15 cellular contexts compared by ENCODE assay signal in genomic region chr11:116724813-116725212, GRCh38. TPM values are rescaled to one million over a fixed set of nuclear protein-coding genes. Genes with fewer than 3 reads are reported as not detected.
A peak's percentile ranks its signal among the peaks of the same experiment; 100 is the strongest.
DNase-seq lines count a peak whose midpoint lies in the region; ATAC-seq and TF ChIP-seq lines count a peak whose summit lies in the region.
"Had no signal": no experiment of that assay in that cellular context is flagged by ENCODE, and none has a peak within 500 bp of the region (broad histone marks: within the 10 kb centered on the region; RNA-seq: fewer than 3 reads in every experiment).

No MANE protein-coding gene starts in this region.

- H3K9me3 Mint-ChIP-seq in activated CD8-positive, alpha-beta memory T cell treated with anti-CD3 and anti-CD28 coated beads, Interleukin-2, amount 10 ng/mL, durations not matched to agents 7 days and 5 days (ENCODE audit: low read depth) = no peaks in the 10 kb centered on the region
- H3K9me3 Mint-ChIP-seq: CD8-positive, alpha-beta T cell had no signal

- CTCF ChIA-PET in activated CD8-positive, alpha-beta memory T cell treated with anti-CD3 and anti-CD28 coated beads, Interleukin-2, amount 10 ng/mL, durations not matched to agents 7 days and 5 days (lab: Charles Lee) = no interaction called here

- H3K4me3 ChIP-seq in mesendoderm (ENCODE audit: low read length) = no peak overlapping the region
- H3K4me3 ChIP-seq in osteoblast (ENCODE audit: insufficient read depth, low read length) = no peak overlapping the region
- no peak overlapping the region for H3K4me3 ChIP-seq in coronary artery
- H3K4me3 ChIP-seq: BLaER1 treated with 17β-estradiol and CSF1 and Interleukin-3, amounts not matched to agents 10 nM and 100 nM; HAP-1 had no signal

- no peaks in the 10 kb centered on the region for H3K36me3 Mint-ChIP-seq in activated CD8-positive, alpha-beta memory T cell treated with anti-CD3 and anti-CD28 coated beads, Interleukin-2, amount 10 ng/mL, durations not matched to agents 7 days and 5 days
- H3K36me3 Mint-ChIP-seq: CD8-positive, alpha-beta T cell had no signal

- no peaks in the 10 kb centered on the region for H3K79me1 ChIP-seq in mesendoderm (ENCODE audit: low read length)

- ATAC-seq in activated CD8-positive, alpha-beta memory T cell treated with anti-CD3 and anti-CD28 coated beads, Interleukin-2, amount 10 ng/mL, durations not matched to agents 7 days and 5 days = no peak
- ATAC-seq: CD8-positive, alpha-beta T cell had no signal

- H2BK5ac ChIP-seq in mesendoderm (ENCODE audit: low read length) = no peak overlapping the region

- peak overlapping the region; percentile 65 for H3K27ac ChIP-seq in cingulate gyrus (ENCODE audit: low read depth, low read length)
- H3K27ac ChIP-seq in mesendoderm (ENCODE audit: low read depth, low read length) = no peak overlapping the region
- H3K27ac ChIP-seq in osteoblast (ENCODE audit: low read depth, low read length) = no peak overlapping the region
- peak overlapping the region; percentile 45 for H3K27ac ChIP-seq in substantia nigra (ENCODE audit: low read depth, low read length, poor library complexity, severe bottlenecking)
- H3K27ac ChIP-seq in coronary artery = no peak overlapping the region
- H3K27ac ChIP-seq: BLaER1 treated with 17β-estradiol and CSF1 and Interleukin-3, amounts not matched to agents 10 nM and 100 nM had no signal

- H3K9ac ChIP-seq in mesendoderm (ENCODE audit: low read length) = no peak overlapping the region
- H3K9ac ChIP-seq: BLaER1 treated with 17β-estradiol and CSF1 and Interleukin-3, amounts not matched to agents 10 nM and 100 nM had no signal

- H2BK120ac ChIP-seq in mesendoderm (ENCODE audit: low read depth, low read length) = no peak overlapping the region

- no peak overlapping the region for H2BK15ac ChIP-seq in mesendoderm (replicated peaks; ENCODE audit: low read depth)

- no peaks in the 10 kb centered on the region for H3K4me1 Mint-ChIP-seq in activated CD8-positive, alpha-beta memory T cell treated with anti-CD3 and anti-CD28 coated beads, Interleukin-2, amount 10 ng/mL, durations not matched to agents 7 days and 5 days
- H3K4me1 Mint-ChIP-seq: B cell had no signal

- no peaks in the 10 kb centered on the region for H4K20me1 ChIP-seq in osteoblast (ENCODE audit: insufficient read depth, low read length)
- H4K20me1 ChIP-seq: BLaER1 treated with 17β-estradiol and CSF1 and Interleukin-3, amounts not matched to agents 10 nM and 100 nM had no signal

- H4K8ac ChIP-seq in mesendoderm (ENCODE audit: low read depth, low read length) = no peak overlapping the region

- H3K4me3 Mint-ChIP-seq in activated CD8-positive, alpha-beta memory T cell treated with anti-CD3 and anti-CD28 coated beads, Interleukin-2, amount 10 ng/mL, durations not matched to agents 7 days and 5 days = no peak overlapping the region
- H3K4me3 Mint-ChIP-seq: B cell; CD8-positive, alpha-beta T cell had no signal

- no peaks in the 10 kb centered on the region for H3K79me2 ChIP-seq in mesendoderm (ENCODE audit: control insufficient read depth, insufficient read depth, low read length)
- H3K79me2 ChIP-seq in osteoblast (ENCODE audit: insufficient read depth, low read length) = no peaks in the 10 kb centered on the region

- no peaks in the 10 kb centered on the region for H3K36me3 ChIP-seq in mesendoderm (ENCODE audit: control insufficient read depth, insufficient read depth, low read length)
- no peaks in the 10 kb centered on the region for H3K36me3 ChIP-seq in osteoblast (ENCODE audit: insufficient read depth, low read length)
- H3K36me3 ChIP-seq: BLaER1 treated with 17β-estradiol and CSF1 and Interleukin-3, amounts not matched to agents 10 nM and 100 nM; HAP-1 had no signal

- H3K4me1 ChIP-seq in mesendoderm (ENCODE audit: control insufficient read depth, low read depth, low read length) (no peaks in the 10 kb centered on the region), osteoblast (ENCODE audit: insufficient read depth, low read length) (peaks cover 15% of the 10 kb centered on the region)
- H3K4me1 ChIP-seq: BLaER1 treated with 17β-estradiol and CSF1 and Interleukin-3, amounts not matched to agents 10 nM and 100 nM; HAP-1 had no signal

- no peak overlapping the region for H3K27ac Mint-ChIP-seq in activated CD8-positive, alpha-beta memory T cell treated with anti-CD3 and anti-CD28 coated beads, Interleukin-2, amount 10 ng/mL, durations not matched to agents 7 days and 5 days
- H3K27ac Mint-ChIP-seq: B cell; CD8-positive, alpha-beta T cell had no signal

- H2AK5ac ChIP-seq in mesendoderm (ENCODE audit: low read length) = no peak overlapping the region

- DNase-seq in mesendoderm = no peak
- peak; percentile 44 for DNase-seq in osteoblast (ENCODE audit: insufficient read length, low spot score, missing footprints)
- DNase-seq in substantia nigra (lab: John Stamatoyannopoulos, UW) = no peak
- DNase-seq in NOMO-1 treated with dmso at 0.1 percent for 144 hours (lab: John Stamatoyannopoulos, UW; ENCODE audit: unreplicated experiment) = no peak
- no peak for DNase-seq in coronary artery (ENCODE audit: low spot score)
- no peak for DNase-seq in activated CD8-positive, alpha-beta memory T cell treated with anti-CD3 and anti-CD28 coated beads, Interleukin-2, amount 10 ng/mL, durations not matched to agents 7 days and 5 days
- DNase-seq: Calu3; CD8-positive, alpha-beta T cell; DMS79 treated with DMSO at 0.1 percent for 48 hours; GF-D8; IMR-90 had no signal

- H3K23ac ChIP-seq in mesendoderm (ENCODE audit: low read length) = no peak overlapping the region

- H3K56ac ChIP-seq in mesendoderm (ENCODE audit: low read length) = peak overlapping the region; percentile 6

- H3K4ac ChIP-seq in mesendoderm (ENCODE audit: low read depth, low read length) = no peak overlapping the region

- no CpG with 5 or more reads among the region's 6 CpGs for WGBS in mesendoderm (ENCODE audit: extremely low coverage, insufficient coverage, low lambda C conversion rate)

- H2AFZ ChIP-seq in osteoblast (ENCODE audit: low read length) = no peak overlapping the region

- no peaks in the 10 kb centered on the region for H3K9me3 ChIP-seq in osteoblast (ENCODE audit: low read depth, low read length)
- H3K9me3 ChIP-seq: BLaER1 treated with 17β-estradiol and CSF1 and Interleukin-3, amounts not matched to agents 10 nM and 100 nM; HAP-1 had no signal

- TF ChIP-seq CTCF in osteoblast (IDR thresholded peaks at IDR 0.05; ENCODE audit: extremely low read depth, low read depth, low read length) (no peak), coronary artery (IDR thresholded peaks at IDR 0.05) (no peak)

- no peak overlapping the region for H3K4me2 ChIP-seq in mesendoderm (ENCODE audit: low read length)
- H3K4me2 ChIP-seq in osteoblast (ENCODE audit: insufficient read depth, low read length) = no peak overlapping the region
- H3K4me2 ChIP-seq: BLaER1 treated with 17β-estradiol and CSF1 and Interleukin-3, amounts not matched to agents 10 nM and 100 nM had no signal

- no peaks in the 10 kb centered on the region for H3K27me3 ChIP-seq in mesendoderm (ENCODE audit: insufficient read depth, low read length, poor library complexity)
- no peaks in the 10 kb centered on the region for H3K27me3 ChIP-seq in osteoblast (ENCODE audit: insufficient read depth, low read length)
- H3K27me3 ChIP-seq: BLaER1 treated with 17β-estradiol and CSF1 and Interleukin-3, amounts not matched to agents 10 nM and 100 nM had no signal

- H4K5ac ChIP-seq in mesendoderm (ENCODE audit: low read length) = no peak overlapping the region

- peaks cover 9% of the 10 kb centered on the region for H3K27me3 Mint-ChIP-seq in activated CD8-positive, alpha-beta memory T cell treated with anti-CD3 and anti-CD28 coated beads, Interleukin-2, amount 10 ng/mL, durations not matched to agents 7 days and 5 days

- no peak overlapping the region for H3K18ac ChIP-seq in mesendoderm (ENCODE audit: low read length)

RNA-seq across cellular contexts. Expression of gene BUD13, which starts 48.0 kb away (rescaled TPM):
- 28.7 TPM for polyA plus RNA-seq in mesendoderm (2013, experiment 1 of 2)
- polyA plus RNA-seq in mesendoderm (2013, experiment 2 of 2) = 28.6 TPM
- total RNA-seq in osteoblast = 12.7 and 14.5 TPM in 2 replicates
- total RNA-seq in activated CD8-positive, alpha-beta memory T cell treated with anti-CD3 and anti-CD28 coated beads, Interleukin-2, amount 10 ng/mL, durations not matched to agents 7 days and 5 days = 10 to 100 TPM; 35.2 to 40.2 TPM

Comparison
In these comparisons a context has a peak if more than half of its experiments do, and no peak if none do; other contexts are left out.
1. H3K27ac ChIP-seq: peak in cingulate gyrus (single experiment) and substantia nigra (single experiment); none in mesendoderm (single experiment), osteoblast (single experiment) and coronary artery (0 of 2).